In the genomic region with DNA sequence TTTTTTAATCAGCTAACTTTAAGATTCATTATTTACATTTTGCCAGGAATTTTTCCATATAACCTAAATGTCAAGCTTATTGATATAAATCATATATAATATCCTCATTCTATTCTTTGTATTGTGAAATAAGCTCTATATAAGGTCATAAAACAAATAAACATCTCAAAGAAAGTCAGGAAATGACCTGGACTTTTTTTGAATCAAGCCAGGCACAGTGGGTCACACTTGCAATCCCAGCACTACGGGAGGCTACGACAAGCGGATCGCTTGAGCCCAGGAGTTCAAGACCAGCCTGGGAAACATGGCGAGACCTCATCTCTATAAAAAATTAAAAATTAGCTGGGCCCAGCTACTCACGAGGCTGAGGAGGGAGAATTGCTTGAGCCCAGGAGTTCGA, we compare ENCODE assay signal across 29 cellular contexts.
"Had no signal": no experiment of that assay in that cellular context is flagged by ENCODE, and none has a peak within 500 bp of the region (broad histone marks: within the 10 kb centered on the region; RNA-seq: fewer than 3 reads in every experiment).

No MANE protein-coding gene starts in this region.

- ATAC-seq: gastrocnemius medialis; stimulated activated naive CD8-positive, alpha-beta T cell treated with anti-CD3 and anti-CD28 coated beads, Interleukin-15, Interleukin-2, amounts not matched to agents 100 U/mL and 50 U/mL, for 24 hours had no signal

- H3K9me3 ChIP-seq: ascending aorta, esophagus muscularis mucosa, gastrocnemius medialis, right lobe of liver, thoracic aorta, uterus had no signal

- H3K4me1 Mint-ChIP-seq: activated CD4-positive, alpha-beta T cell treated with anti-CD3 and anti-CD28 coated beads, Interleukin-2, amount 10 ng/mL, durations not matched to agents 24 days and 14 days; activated naive CD8-positive, alpha-beta T cell treated with anti-CD3 and anti-CD28 coated beads, Interleukin-2, amount 10 ng/mL, durations not matched to agents 7 days and 5 days; brain; mesothelial cell of epicardium; nephron had no signal

- H3K27me3 Mint-ChIP-seq: activated CD4-positive, alpha-beta T cell treated with anti-CD3 and anti-CD28 coated beads, Interleukin-2, amount 10 ng/mL, durations not matched to agents 24 days and 14 days; activated naive CD8-positive, alpha-beta T cell treated with anti-CD3 and anti-CD28 coated beads, Interleukin-2, amount 10 ng/mL, durations not matched to agents 7 days and 5 days; brain; type B pancreatic cell had no signal

- H3K4me3 Mint-ChIP-seq: activated CD4-positive, alpha-beta memory T cell treated with anti-CD3 and anti-CD28 coated beads for 36 hours; activated CD4-positive, alpha-beta T cell treated with anti-CD3 and anti-CD28 coated beads, Interleukin-2, amount 10 ng/mL, durations not matched to agents 24 days and 14 days; activated naive CD4-positive, alpha-beta T cell treated with anti-CD3 and anti-CD28 coated beads for 36 hours; activated naive CD8-positive, alpha-beta T cell treated with anti-CD3 and anti-CD28 coated beads, Interleukin-2, amount 10 ng/mL, durations not matched to agents 7 days and 5 days; activated T-helper 1 cell treated with anti-CD3 and anti-CD28 coated beads, Interleukin-12 subunit alpha, Interleukin-12 subunit beta, Interleukin-2, Interleukin-4 antibody, amounts not matched to agents 30 ng/mL and 10 ng/mL and 1 ng/mL, durations not matched to agents 14 hours and 24 hours and 36 hours; brain; endodermal cell; mesothelial cell of epicardium; nephron; T-helper 1 cell treated with Interleukin-12 subunit alpha and Interleukin-12 subunit beta and Interleukin-4 antibody, amounts not matched to agents 30 μg/mL and 1 μg/mL, for 36 hours; type B pancreatic cell had no signal

- H3K36me3 Mint-ChIP-seq: activated CD4-positive, alpha-beta memory T cell treated with anti-CD3 and anti-CD28 coated beads for 36 hours; brain had no signal

- H3K27ac Mint-ChIP-seq: activated CD4-positive, alpha-beta memory T cell treated with anti-CD3 and anti-CD28 coated beads for 36 hours; activated CD4-positive, alpha-beta T cell treated with anti-CD3 and anti-CD28 coated beads, Interleukin-2, amount 10 ng/mL, durations not matched to agents 24 days and 14 days; activated naive CD4-positive, alpha-beta T cell treated with anti-CD3 and anti-CD28 coated beads for 36 hours; activated naive CD8-positive, alpha-beta T cell treated with anti-CD3 and anti-CD28 coated beads, Interleukin-2, amount 10 ng/mL, durations not matched to agents 7 days and 5 days; activated T-helper 1 cell treated with anti-CD3 and anti-CD28 coated beads, Interleukin-12 subunit alpha, Interleukin-12 subunit beta, Interleukin-2, Interleukin-4 antibody, amounts not matched to agents 30 ng/mL and 10 ng/mL and 1 ng/mL, durations not matched to agents 14 hours and 24 hours and 36 hours; brain; endodermal cell; mesothelial cell of epicardium; T-helper 1 cell treated with Interleukin-12 subunit alpha and Interleukin-12 subunit beta and Interleukin-4 antibody, amounts not matched to agents 30 μg/mL and 1 μg/mL, for 36 hours had no signal

- H3K4me3 ChIP-seq: ascending aorta, esophagus muscularis mucosa, gastrocnemius medialis, right lobe of liver, thoracic aorta, uterus had no signal

- H3K27me3 ChIP-seq: ascending aorta, esophagus muscularis mucosa, gastrocnemius medialis, right lobe of liver, uterus had no signal

- H3K27ac ChIP-seq: ascending aorta, esophagus muscularis mucosa, gastrocnemius medialis, thoracic aorta, uterus, WERI-Rb-1 had no signal

- H3K4me1 ChIP-seq: ascending aorta, esophagus muscularis mucosa, gastrocnemius medialis, uterus had no signal

- DNase-seq: activated CD4-positive, alpha-beta memory T cell treated with anti-CD3 and anti-CD28 coated beads for 36 hours; activated CD4-positive, alpha-beta T cell treated with anti-CD3 and anti-CD28 coated beads, Interleukin-2, amount 10 ng/mL, durations not matched to agents 24 days and 14 days; activated CD4-positive, CD25-positive, alpha-beta regulatory T cell treated with anti-CD3 and anti-CD28 coated beads, Interleukin-2, amount 50 U/mL, for 72 hours; activated CD8-positive, alpha-beta memory T cell treated with anti-CD3 and anti-CD28 coated beads, Interleukin-2, amount 50 U/mL, for 4 hours; activated effector memory CD4-positive, alpha-beta T cell treated with anti-CD3 and anti-CD28 coated beads, Interleukin-2, amount 50 U/mL, for 16 hours; activated naive CD4-positive, alpha-beta T cell treated with anti-CD3 and anti-CD28 coated beads for 36 hours; activated naive CD8-positive, alpha-beta T cell treated with anti-CD3 and anti-CD28 coated beads, Interleukin-2, amount 10 ng/mL, durations not matched to agents 7 days and 5 days; activated T-cell treated with anti-CD3 and anti-CD28 coated beads, Interleukin-2, amount 50 U/mL, for 1 hour; endodermal cell; gastrocnemius medialis; glutamatergic neuron; hippocampal formation; kidney; posterior cingulate gyrus; stimulated activated CD4-positive, alpha-beta T cell treated with anti-CD3 and anti-CD28 coated beads, Interleukin-2, amount 100 ng/mL, for 48 hours; stimulated activated naive CD8-positive, alpha-beta T cell treated with anti-CD3 and anti-CD28 coated beads, Interleukin-15, Interleukin-2, amounts not matched to agents 100 U/mL and 50 U/mL, for 24 hours; T-helper 9 cell; uterus; WERI-Rb-1 had no signal

- H3K9me3 Mint-ChIP-seq: activated CD4-positive, alpha-beta memory T cell treated with anti-CD3 and anti-CD28 coated beads for 36 hours; activated CD4-positive, alpha-beta T cell treated with anti-CD3 and anti-CD28 coated beads, Interleukin-2, amount 10 ng/mL, durations not matched to agents 24 days and 14 days; activated naive CD4-positive, alpha-beta T cell treated with anti-CD3 and anti-CD28 coated beads for 36 hours; activated naive CD8-positive, alpha-beta T cell treated with anti-CD3 and anti-CD28 coated beads, Interleukin-2, amount 10 ng/mL, durations not matched to agents 7 days and 5 days; activated T-helper 1 cell treated with anti-CD3 and anti-CD28 coated beads, Interleukin-12 subunit alpha, Interleukin-12 subunit beta, Interleukin-2, Interleukin-4 antibody, amounts not matched to agents 30 ng/mL and 10 ng/mL and 1 ng/mL, durations not matched to agents 14 hours and 24 hours and 36 hours; brain; endodermal cell; mesothelial cell of epicardium; nephron; T-helper 1 cell treated with Interleukin-12 subunit alpha and Interleukin-12 subunit beta and Interleukin-4 antibody, amounts not matched to agents 30 μg/mL and 1 μg/mL, for 36 hours; type B pancreatic cell had no signal

- FAIRE-seq: kidney had no signal

- H3K36me3 ChIP-seq: ascending aorta, esophagus muscularis mucosa, gastrocnemius medialis, thoracic aorta, uterus, WERI-Rb-1 had no signal
